In genomic region chr5:957730-958485, GRCh38 we compare ENCODE assay signal across 9 cellular contexts. TPM values are rescaled to one million over a fixed set of nuclear protein-coding genes. Genes with fewer than 3 reads are reported as not detected.
DNase-seq lines count a peak whose midpoint lies in the region; ATAC-seq, FAIRE-seq and TF ChIP-seq lines count a peak whose summit lies in the region.
"Had no signal": no experiment of that assay in that cellular context is flagged by ENCODE, and none has a peak within 500 bp of the region (broad histone marks: within the 10 kb centered on the region; RNA-seq: fewer than 3 reads in every experiment).

No MANE protein-coding gene starts in this region.

- no peak overlapping the region for H3K9ac ChIP-seq in BLaER1 treated with 17β-estradiol and CSF1 and Interleukin-3, amounts not matched to agents 10 nM and 100 nM
- H3K9ac ChIP-seq in GM12878 (ENCODE audit: control insufficient read depth, insufficient read depth, low read length), result no peak overlapping the region

- no TSS peak for BruUV-seq in GM12878 (replicated peaks; lab: Mats Ljungman, UMichigan)

- H3K4me3 Mint-ChIP-seq in mesothelial cell of epicardium, result no peak overlapping the region

- peaks cover 58% of the 10 kb centered on the region for H3K4me1 Mint-ChIP-seq in mesothelial cell of epicardium

- H3K27ac ChIP-seq in BLaER1 treated with 17β-estradiol and CSF1 and Interleukin-3, amounts not matched to agents 10 nM and 100 nM, result no peak overlapping the region
- no peak overlapping the region for H3K27ac ChIP-seq in GM12878 (ENCODE audit: control insufficient read depth, insufficient read depth)
- H3K27ac ChIP-seq: epithelial cell of prostate had no signal

- TF ChIP-seq EP300 in GM12878 (IDR thresholded peaks at IDR 0.05; ENCODE audit: borderline replicate concordance in 1 of 2, control insufficient read depth in 1 of 2, low read depth in 2 of 2, low read length in 2 of 2), result no peak

- RAD21 ChIA-PET in GM12878 (lab: Charles Lee; ENCODE audit: unreplicated experiment), result no interaction called here

- no peak overlapping the region for H2AFZ ChIP-seq in GM12878 (ENCODE audit: control insufficient read depth, low read depth, low read length)

- TF ChIP-seq RAD21 in GM12878 (IDR thresholded peaks at IDR 0.05; ENCODE audit: insufficient read depth, low read depth, low read length), result no peak

- POLR2A ChIA-PET in GM12878 (lab: Charles Lee), result no interaction called here

- 37% methylated on average over 24 of the region's 24 CpGs for WGBS in GM12878 (ENCODE audit: insufficient coverage, insufficient replicate concordance, low lambda C conversion rate, missing lambda C conversion rate)

- peaks cover 42 to 84% (median 80%) of the 10 kb centered on the region in 10 experiments for H3K4me1 ChIP-seq in BLaER1 treated with 17β-estradiol and CSF1 and Interleukin-3, amounts not matched to agents 10 nM and 100 nM
- H3K4me1 ChIP-seq in GM12878 (ENCODE audit: control insufficient read depth, insufficient read depth, low read length), result peaks cover 13% of the 10 kb centered on the region

- H3K4me3 ChIP-seq in BLaER1 treated with 17β-estradiol and CSF1 and Interleukin-3, amounts not matched to agents 10 nM and 100 nM, result no peak overlapping the region
- no peak overlapping the region for H3K4me3 ChIP-seq in GM12878

- TF ChIP-seq POLR2A in GM12878 (IDR thresholded peaks at IDR 0.05; ENCODE audit: low read depth, low read length), result no peak

- no peaks in the 10 kb centered on the region for H3K36me3 ChIP-seq in BLaER1 treated with 17β-estradiol and CSF1 and Interleukin-3, amounts not matched to agents 10 nM and 100 nM
- no peaks in the 10 kb centered on the region for H3K36me3 ChIP-seq in GM12878 (ENCODE audit: control insufficient read depth in 2 of 2, insufficient read depth in 2 of 2, low read length in 1 of 2)

- ATAC-seq in GM12878, result peak; percentile 13; the same call in 2 of the 3 replicates
- no peak for ATAC-seq in HG02642 (IDR thresholded peaks at IDR 0.05; ENCODE audit: poor library complexity, unreplicated experiment)
- ATAC-seq in GM18907 (IDR thresholded peaks at IDR 0.05; ENCODE audit: unreplicated experiment), result no peak

- H3K36me3 Mint-ChIP-seq in mesothelial cell of epicardium, result no peaks in the 10 kb centered on the region

- H3K79me2 ChIP-seq in GM12878 (ENCODE audit: control insufficient read depth, insufficient read depth, low read length), result no peaks in the 10 kb centered on the region

- no peaks in the 10 kb centered on the region for H3K9me3 Mint-ChIP-seq in mesothelial cell of epicardium

- SMC1A ChIA-PET in GM12878 (lab: Charles Lee; ENCODE audit: uncharacterized antibody, unreplicated experiment), result no interaction called here

- no peaks in the 10 kb centered on the region for H3K9me3 ChIP-seq in BLaER1 treated with 17β-estradiol and CSF1 and Interleukin-3, amounts not matched to agents 10 nM and 100 nM (replicated peaks in 1 of 11)
- no peaks in the 10 kb centered on the region for H3K9me3 ChIP-seq in GM12878 (replicated peaks; ENCODE audit: control insufficient read depth, insufficient read depth, low read length)

- intact Hi-C loops in GM12878 (cut with micrococcal nuclease; ENCODE audit: unreplicated experiment), result no loop called here

- DNase-seq in HT-29 (ENCODE audit: low spot score), result peak; percentile 95
- DNase-seq in GM12878 (ENCODE audit: low read depth, low spot score), result no peak
- peak in 1 of 2 experiments; percentile 34 for DNase-seq in mesothelial cell of epicardium (ENCODE audit: low spot score in 2 of 2, unreplicated experiment in 2 of 2)
- DNase-seq in NCI-H1694 treated with DMSO at 0.1 percent for 48 hours (lab: John Stamatoyannopoulos, UW), result no peak
- DNase-seq in NCI-H1105 (lab: John Stamatoyannopoulos, UW), result no peak

- H3K27ac Mint-ChIP-seq in mesothelial cell of epicardium, result peak overlapping the region; percentile 99

- in situ Hi-C loops in GM12878 (cut with MboI), result no loop called here

- CTCF ChIA-PET in GM12878 (lab: Yijun Ruan, JAX), result no interaction called here

- TF ChIP-seq CTCF in GM12878 (IDR thresholded peaks at IDR 0.05 in 2 of 3, conservative IDR thresholded peaks at IDR 0.05 in 1 of 3; ENCODE audit: control insufficient read depth in 2 of 3, extremely low read depth in 1 of 3, insufficient read depth in 1 of 3, low read depth in 3 of 3, low read length in 3 of 3), result 0 out of 6 replicates have a peak, but pooled peaks of 1 of the 3 experiments have one; percentile 1
- no peak for TF ChIP-seq CTCF in mesothelial cell of epicardium (IDR thresholded peaks at IDR 0.05; ENCODE audit: unreplicated experiment)

- H3K27me3 ChIP-seq in BLaER1 treated with 17β-estradiol and CSF1 and Interleukin-3, amounts not matched to agents 10 nM and 100 nM, result peaks cover 53 to 96% (median 61%) of the 10 kb centered on the region in 11 experiments
- peaks cover 0 to 4% of the 10 kb centered on the region in 2 experiments; a peak in 2 of 4 replicates for H3K27me3 ChIP-seq in GM12878 (replicated peaks in 1 of 2; ENCODE audit: control insufficient read depth in 2 of 2, insufficient read depth in 2 of 2, low read length in 1 of 2)

- peak overlapping the region; percentile 20 to 99 (median 84) for H3K4me2 ChIP-seq in BLaER1 treated with 17β-estradiol and CSF1 and Interleukin-3, amounts not matched to agents 10 nM and 100 nM
- no peak overlapping the region for H3K4me2 ChIP-seq in GM12878 (ENCODE audit: control insufficient read depth, insufficient read depth)

- H3K27me3 Mint-ChIP-seq in mesothelial cell of epicardium (ENCODE audit: low read depth), result no peaks in the 10 kb centered on the region

- H4K20me1 ChIP-seq in BLaER1 treated with 17β-estradiol and CSF1 and Interleukin-3, amounts not matched to agents 10 nM and 100 nM, result peaks cover 0 to 75% (median 8%) of the 10 kb centered on the region in 11 experiments; a peak in 10 of 22 replicates
- no peaks in the 10 kb centered on the region for H4K20me1 ChIP-seq in GM12878 (ENCODE audit: control insufficient read depth, insufficient read depth)

- no peak for FAIRE-seq in GM12878 (lab: Jason Lieb, UNC)

TF ChIP-seq in GM12878, 131 proteins besides CTCF, POLR2A, EP300 and RAD21:
- TF ChIP-seq HDAC6 (IDR thresholded peaks at IDR 0.05; ENCODE audit: unreplicated experiment), result no peak
- peak; percentile 55; the same call in 1 of the 2 replicates for TF ChIP-seq YY1 (IDR thresholded peaks at IDR 0.05; ENCODE audit: low read depth, low read length)
- TF ChIP-seq MLLT1 (IDR thresholded peaks at IDR 0.05), result no peak
- no peak for TF ChIP-seq IKZF1 (conservative IDR thresholded peaks at IDR 0.05)

RNA-seq across cellular contexts. Expression of gene NKD2, which starts 50.7 kb away (rescaled TPM):
- total RNA-seq in HT-29 (2014; rRNA removed; shearing (Covaris generic)), result 5.8 and 7.5 TPM in 2 replicates
- total RNA-seq in GM12878 (2013; cell fraction: nucleolus; rRNA removed), result 0.54 and 1.0 TPM in 2 replicates
- total RNA-seq in GM12878 (2014; rRNA removed), result not detected in 2 replicates
- total RNA-seq in GM12878 (2014; rRNA removed; fragmentation: Illumina TruSeq; extraction: Trizol), result not detected in 2 replicates
- 0.13 and 0.26 TPM in 2 replicates for total RNA-seq in GM12878 (2021)
- polyA plus RNA-seq in GM12878 (2011; ENCODE audit: low read depth), result 0.18 TPM
- polyA plus RNA-seq in GM12878 (2011; rRNA removed), result not detected in 2 replicates
- not detected in 2 replicates for polyA plus RNA-seq in GM12878 (2011; cell fraction: cytosol; rRNA removed)
- polyA plus RNA-seq in GM12878 (2011; cell fraction: nucleus; rRNA removed), result not detected in 2 replicates
- polyA plus RNA-seq in GM12878 (2012), result 0.67 and 0.89 TPM in 2 replicates
- polyA plus RNA-seq in GM12878 (2014; fragmentation: Illumina TruSeq; extraction: Trizol), result not detected in 2 replicates
- not detected for polyA plus RNA-seq in GM12878 (2014; fragmentation: Nextera tagmentation; extraction: Ambion mirVana)
- 0.13 TPM in 1 of 2 replicates, not detected in the other for polyA plus RNA-seq in GM12878 (2014; rRNA removed)
- polyA plus RNA-seq in GM12878 (2016; fragmentation: Nextera tagmentation; extraction: Ambion mirVana), result under 1 TPM; 0.20 to 0.83 TPM
- not detected in 2 replicates for polyA minus RNA-seq in GM12878 (2011; rRNA and poly(A)+ RNA removed)
- polyA minus RNA-seq in GM12878 (2011; cell fraction: cytosol; rRNA and poly(A)+ RNA removed), result not detected in 2 replicates
- not detected in 2 replicates for polyA minus RNA-seq in GM12878 (2011; cell fraction: nucleus; rRNA and poly(A)+ RNA removed)
- total RNA-seq in mesothelial cell of epicardium, result 52.8 to 65.1 TPM (median 63.4 TPM) in 3 replicates
